4 cellular contexts compared by ENCODE assay signal in genomic region chr7:152904698-152905097, GRCh38.
"Had no signal": no experiment of that assay in that cellular context is flagged by ENCODE, and none has a peak within 500 bp of the region (broad histone marks: within the 10 kb centered on the region; RNA-seq: fewer than 3 reads in every experiment).

No MANE protein-coding gene starts in this region.

- H2AFZ ChIP-seq: GM23338 had no signal

- H3K4me3 ChIP-seq: GM23338 had no signal

- DNase-seq: H9, HCEC 1CT, IMR-90 had no signal

- H3K4me2 ChIP-seq: GM23338 had no signal

- ATAC-seq: GM23338 had no signal
